ENCODE assay signal across 23 cellular contexts in the genomic region with DNA sequence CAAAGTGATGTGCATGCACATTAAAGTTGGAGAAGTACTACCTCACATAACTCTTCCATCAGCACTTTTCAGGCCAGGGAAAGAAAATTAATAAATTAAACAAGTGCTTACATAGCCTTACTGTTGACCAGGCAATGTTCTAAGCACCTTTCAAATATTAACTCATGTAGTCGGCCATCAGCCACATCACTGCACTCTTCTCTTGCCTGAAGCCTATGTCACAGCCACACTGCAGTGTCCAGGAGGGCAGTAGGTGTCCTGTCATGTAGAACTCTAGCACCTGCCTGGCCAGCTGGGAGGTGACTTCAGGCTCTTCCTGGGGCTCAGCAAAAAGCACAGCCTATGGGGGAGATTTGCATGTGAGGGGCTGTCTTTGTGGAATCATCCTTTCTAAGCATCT.
"Had no signal": no experiment of that assay in that cellular context is flagged by ENCODE, and none has a peak within 500 bp of the region (broad histone marks: within the 10 kb centered on the region; RNA-seq: fewer than 3 reads in every experiment).

No MANE protein-coding gene starts in this region.

- ATAC-seq: left colon; mucosa of descending colon; stimulated activated naive CD8-positive, alpha-beta T cell treated with anti-CD3 and anti-CD28 coated beads, Interleukin-15, Interleukin-2, amounts not matched to agents 100 U/mL and 50 U/mL, for 24 hours had no signal

- H3K4me3 Mint-ChIP-seq: memory B cell; naive B cell; natural killer cell treated with Interleukin-12 subunit alpha and Interleukin-12 subunit beta and Interleukin-15 and Interleukin-18, amount 100 ng/mL, for 72 hours; neural crest cell; stimulated activated memory B cell treated with anti-CD40 and anti-IgM and Interleukin-4, amounts not matched to agents 10 μg/mL and 1 μg/mL and 100 μg/mL, for 72 hours had no signal

- H3K4me3 ChIP-seq: dorsolateral prefrontal cortex, lung, mucosa of descending colon, pancreas, right atrium auricular region, sigmoid colon, skin epidermis, spleen, thoracic aorta, tibial nerve, upper lobe of left lung had no signal

- H3K27ac Mint-ChIP-seq: memory B cell; naive B cell; natural killer cell treated with Interleukin-12 subunit alpha and Interleukin-12 subunit beta and Interleukin-15 and Interleukin-18, amount 100 ng/mL, for 72 hours; stimulated activated memory B cell treated with anti-CD40 and anti-IgM and Interleukin-4, amounts not matched to agents 10 μg/mL and 1 μg/mL and 100 μg/mL, for 72 hours had no signal

- H3K36me3 Mint-ChIP-seq: memory B cell; naive B cell; natural killer cell treated with Interleukin-12 subunit alpha and Interleukin-12 subunit beta and Interleukin-15 and Interleukin-18, amount 100 ng/mL, for 72 hours; stimulated activated memory B cell treated with anti-CD40 and anti-IgM and Interleukin-4, amounts not matched to agents 10 μg/mL and 1 μg/mL and 100 μg/mL, for 72 hours had no signal

- H3K27ac ChIP-seq: dorsolateral prefrontal cortex, neutrophil, pancreas, right atrium auricular region, sigmoid colon, skin epidermis, spleen, thoracic aorta, tibial nerve, upper lobe of left lung had no signal

- H3K4me1 Mint-ChIP-seq: memory B cell; stimulated activated memory B cell treated with anti-CD40 and anti-IgM and Interleukin-4, amounts not matched to agents 10 μg/mL and 1 μg/mL and 100 μg/mL, for 72 hours had no signal

- H3K9me3 ChIP-seq: mucosa of descending colon, neutrophil, pancreas, sigmoid colon, spleen, thoracic aorta, upper lobe of left lung had no signal

- H3K4me1 ChIP-seq: pancreas had no signal

- DNase-seq: dorsolateral prefrontal cortex; effector CD4-positive, alpha-beta T cell; head of caudate nucleus; left colon; mucosa of descending colon; naive B cell; pancreas; sigmoid colon; spleen; stimulated activated CD4-positive, alpha-beta T cell treated with anti-CD3 and anti-CD28 coated beads, Interleukin-4, amount 100 ng/mL, for 4 hours; stimulated activated naive CD8-positive, alpha-beta T cell treated with anti-CD3 and anti-CD28 coated beads, Interleukin-15, Interleukin-2, amounts not matched to agents 100 U/mL and 50 U/mL, for 24 hours; substantia nigra; upper lobe of left lung had no signal

- H3K27me3 Mint-ChIP-seq: memory B cell, naive B cell had no signal

- H3K9me3 Mint-ChIP-seq: memory B cell; natural killer cell treated with Interleukin-12 subunit alpha and Interleukin-12 subunit beta and Interleukin-15 and Interleukin-18, amount 100 ng/mL, for 72 hours; stimulated activated memory B cell treated with anti-CD40 and anti-IgM and Interleukin-4, amounts not matched to agents 10 μg/mL and 1 μg/mL and 100 μg/mL, for 72 hours had no signal

- H3K27me3 ChIP-seq: dorsolateral prefrontal cortex, neutrophil, pancreas, right atrium auricular region, sigmoid colon, spleen, tibial nerve, upper lobe of left lung had no signal

- H3K36me3 ChIP-seq: neutrophil, pancreas, right atrium auricular region, sigmoid colon, spleen, thoracic aorta, tibial nerve, upper lobe of left lung had no signal
